Comparison of ENCODE assay signal across 8 cellular contexts in the genomic region with DNA sequence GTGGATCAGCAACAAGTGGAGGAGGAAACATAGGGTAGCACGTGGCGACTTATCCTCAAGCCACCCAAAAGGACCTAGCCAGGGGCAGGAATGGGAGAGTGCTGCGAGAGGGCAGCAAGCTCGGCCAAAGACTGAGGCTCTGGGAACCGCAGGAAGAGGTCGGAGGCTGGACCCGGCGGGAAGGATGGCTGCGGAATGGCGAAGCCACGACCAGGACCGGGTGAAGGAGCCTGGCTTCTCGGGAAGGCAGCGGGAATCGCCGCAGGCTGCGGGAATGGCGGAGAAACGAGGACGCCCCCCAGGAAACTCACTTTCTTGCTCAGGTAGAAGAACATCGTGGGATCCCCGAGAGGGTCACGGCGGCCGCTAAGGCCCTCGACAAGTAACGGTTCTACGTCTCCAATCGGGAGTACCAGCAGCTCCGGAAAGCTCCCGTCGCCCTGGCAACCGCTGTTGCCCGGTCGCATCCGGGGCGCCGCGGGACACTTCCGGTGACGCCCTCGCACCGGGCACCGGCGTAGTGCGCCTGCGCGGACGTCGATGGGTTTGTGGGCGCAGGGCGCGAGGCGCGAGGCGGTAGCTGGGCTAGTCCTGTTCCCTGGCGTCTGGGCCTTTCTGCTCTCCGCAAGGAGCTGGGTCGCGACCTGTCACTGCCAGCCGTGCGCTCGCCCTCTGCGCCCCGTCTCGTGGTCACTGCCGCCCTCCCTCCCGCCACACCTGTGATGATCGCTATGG. TPM values are rescaled to one million over a fixed set of nuclear protein-coding genes. Genes with fewer than 3 reads are reported as not detected.
A peak's percentile ranks its signal among the peaks of the same experiment; 100 is the strongest.
DNase-seq lines count a peak whose midpoint lies in the region; ATAC-seq, FAIRE-seq and TF ChIP-seq lines count a peak whose summit lies in the region.

A gene (minus strand): TSS at position 425 of the 735 bp plus-strand sequence. CDS start 90 bp downstream, at position 335.

- H2AFZ ChIP-seq in GM23248 (peak within 1 kb of the TSS; percentile 99), Karpas-422 (ENCODE audit: low read length) (peak within 1 kb of the TSS; percentile 84)

- peaks cover 9% of the 10 kb centered on the region for H3K36me3 Mint-ChIP-seq in activated T-helper 17 cell treated with anti-CD3 and anti-CD28 coated beads, Interleukin-2, amount 50 U/mL, for 72 hours (ENCODE audit: low read depth)
- H3K36me3 Mint-ChIP-seq in natural killer cell treated with Interleukin-12 subunit alpha and Interleukin-12 subunit beta and Interleukin-15 and Interleukin-18, amount 100 ng/mL, for 72 hours, result peaks cover 11% of the 10 kb centered on the region

- H3K79me2 ChIP-seq in GM23248 (ENCODE audit: insufficient read depth) (peaks cover 27% of the 10 kb centered on the region), Karpas-422 (ENCODE audit: low read length) (peaks cover 25% of the 10 kb centered on the region)

- peak within 1 kb of the TSS; percentile 91 for H3K27ac Mint-ChIP-seq in activated T-helper 17 cell treated with anti-CD3 and anti-CD28 coated beads, Interleukin-2, amount 50 U/mL, for 72 hours
- H3K27ac Mint-ChIP-seq in natural killer cell treated with Interleukin-12 subunit alpha and Interleukin-12 subunit beta and Interleukin-15 and Interleukin-18, amount 100 ng/mL, for 72 hours, result peak within 1 kb of the TSS; percentile 61 to 92

- H3K9me3 ChIP-seq in GM23248 (ENCODE audit: low read depth) (no peaks in the 10 kb centered on the region), Karpas-422 (ENCODE audit: low read length) (no peaks in the 10 kb centered on the region)

- H3K4me3 Mint-ChIP-seq in activated T-helper 17 cell treated with anti-CD3 and anti-CD28 coated beads, Interleukin-2, amount 50 U/mL, for 72 hours, result peak within 1 kb of the TSS; percentile 93
- H3K4me3 Mint-ChIP-seq in natural killer cell treated with Interleukin-12 subunit alpha and Interleukin-12 subunit beta and Interleukin-15 and Interleukin-18, amount 100 ng/mL, for 72 hours, result peak within 1 kb of the TSS; percentile 95

- H3K9me2 ChIP-seq in GM23248 (ENCODE audit: insufficient read depth) (no peaks in the 10 kb centered on the region), Karpas-422 (replicated peaks; ENCODE audit: insufficient read depth, low read length) (peaks cover 6% of the 10 kb centered on the region; the same call in 1 of the 2 replicates)

- FAIRE-seq in RCC 7860 (lab: Jason Lieb, UNC), result no peak

- H4K20me1 ChIP-seq in GM23248 (ENCODE audit: insufficient read depth) (no peaks in the 10 kb centered on the region), Karpas-422 (ENCODE audit: insufficient read depth, low read depth, low read length) (no peaks in the 10 kb centered on the region)

- H3K36me3 ChIP-seq in GM23248 (ENCODE audit: low read depth), result no peaks in the 10 kb centered on the region
- H3K36me3 ChIP-seq in Karpas-422 (ENCODE audit: insufficient read depth, low read length), result no peaks in the 10 kb centered on the region

- H3K27me3 ChIP-seq in GM23248 (replicated peaks; ENCODE audit: insufficient read depth) (no peaks in the 10 kb centered on the region), Karpas-422 (ENCODE audit: low read length) (no peaks in the 10 kb centered on the region)

- peak within 1 kb of the TSS; percentile 79 for H3K27ac ChIP-seq in GM23248
- H3K27ac ChIP-seq in Karpas-422 (ENCODE audit: low read length), result no peak within 1 kb of the TSS

- peak; percentile 98 for ATAC-seq in activated T-helper 17 cell treated with anti-CD3 and anti-CD28 coated beads, Interleukin-2, amount 50 U/mL, for 72 hours (replicated peaks)
- peak; percentile 98 to 99 for ATAC-seq in natural killer cell treated with Interleukin-12 subunit alpha and Interleukin-12 subunit beta and Interleukin-15 and Interleukin-18, amount 100 ng/mL, for 72 hours

- peaks cover 16% of the 10 kb centered on the region for H3K27me3 Mint-ChIP-seq in activated T-helper 17 cell treated with anti-CD3 and anti-CD28 coated beads, Interleukin-2, amount 50 U/mL, for 72 hours
- peaks cover 15 to 18% of the 10 kb centered on the region in 2 donors for H3K27me3 Mint-ChIP-seq in natural killer cell treated with Interleukin-12 subunit alpha and Interleukin-12 subunit beta and Interleukin-15 and Interleukin-18, amount 100 ng/mL, for 72 hours

- H3K9me3 Mint-ChIP-seq in activated T-helper 17 cell treated with anti-CD3 and anti-CD28 coated beads, Interleukin-2, amount 50 U/mL, for 72 hours, result no peaks in the 10 kb centered on the region
- H3K9me3 Mint-ChIP-seq in natural killer cell treated with Interleukin-12 subunit alpha and Interleukin-12 subunit beta and Interleukin-15 and Interleukin-18, amount 100 ng/mL, for 72 hours, result no peaks in the 10 kb centered on the region

- peaks cover 7% of the 10 kb centered on the region for H3K4me1 ChIP-seq in GM23248 (ENCODE audit: insufficient read depth)
- peaks cover 24% of the 10 kb centered on the region for H3K4me1 ChIP-seq in Karpas-422 (ENCODE audit: low read length)

- peak; percentile 89 for DNase-seq in EH (ENCODE audit: low read depth)
- peak; percentile 97 for DNase-seq in GM23248
- DNase-seq in Karpas-422, result peak; percentile 94
- peak; percentile 79 for DNase-seq in RCC 7860 (ENCODE audit: low spot score)
- peak; percentile 80 for DNase-seq in fibroblast of the aortic adventitia (ENCODE audit: low read depth)
- DNase-seq in natural killer cell treated with Interleukin-12 subunit alpha and Interleukin-12 subunit beta and Interleukin-15 and Interleukin-18, amount 100 ng/mL, for 72 hours (ENCODE audit: low spot score), result peak; percentile 95
- DNase-seq in stimulated activated naive CD4-positive, alpha-beta T cell treated with Interleukin-2 at 50 U/mL for 16 hours (lab: John Stamatoyannopoulos, UW), result peak; percentile 83

- 1% methylated on average over 59 to 66 of the region's 69 CpGs for WGBS in GM23248 (ENCODE audit: low coverage in 1 of 2, low lambda C conversion rate in 2 of 2, missing lambda C conversion rate in 2 of 2), 2 experiments

- in situ Hi-C loops in GM23248 (cut with MboI), result no loop called here

- peak within 1 kb of the TSS; percentile 87 for H3K4me3 ChIP-seq in GM23248
- H3K4me3 ChIP-seq in Karpas-422 (ENCODE audit: low read length), result peak within 1 kb of the TSS; percentile 90
- H3K4me3 ChIP-seq in fibroblast of the aortic adventitia (ENCODE audit: low read depth, low read length), result peak within 1 kb of the TSS; percentile 91

- H3F3A ChIP-seq in GM23248 (ENCODE audit: insufficient read depth), result peaks cover 14% of the 10 kb centered on the region

- no peak for TF ChIP-seq CTCF in fibroblast of the aortic adventitia (IDR thresholded peaks at IDR 0.05; ENCODE audit: insufficient read depth, low read length)

- peaks cover 7% of the 10 kb centered on the region for H3K4me1 Mint-ChIP-seq in activated T-helper 17 cell treated with anti-CD3 and anti-CD28 coated beads, Interleukin-2, amount 50 U/mL, for 72 hours
- H3K4me1 Mint-ChIP-seq in natural killer cell treated with Interleukin-12 subunit alpha and Interleukin-12 subunit beta and Interleukin-15 and Interleukin-18, amount 100 ng/mL, for 72 hours (ENCODE audit: low read depth in 2 of 2), result peaks cover 19 to 32% of the 10 kb centered on the region in 2 donors

- H3K4me2 ChIP-seq in GM23248 (ENCODE audit: unreplicated experiment) (peak within 1 kb of the TSS; percentile 92), Karpas-422 (ENCODE audit: low read depth, low read length, poor library complexity, severe bottlenecking) (peak within 1 kb of the TSS; percentile 87)

- peak within 1 kb of the TSS; percentile 83 for H3K9ac ChIP-seq in GM23248
- peak within 1 kb of the TSS; percentile 88 for H3K9ac ChIP-seq in Karpas-422 (ENCODE audit: low read length)

RNA-seq across cellular contexts. Expression of the gene that starts here (rescaled TPM):
- total RNA-seq in GM23248 (2014; rRNA removed; shearing (Covaris generic)), result 7.3 and 9.1 TPM in 2 replicates
- polyA plus RNA-seq in GM23248 (2016; fragmentation: Nextera tagmentation; extraction: Ambion mirVana), result 2.6 and 3.2 TPM in 2 replicates
- 8.3 and 15.9 TPM in 2 replicates for total RNA-seq in Karpas-422 (2014; rRNA removed; shearing (Covaris generic); ENCODE audit: low replicate concordance)
- 1 to 10 TPM; 5.0 to 8.3 TPM for total RNA-seq in activated T-helper 17 cell treated with anti-CD3 and anti-CD28 coated beads, Interleukin-2, amount 50 U/mL, for 72 hours
- 21.0 and 22.1 TPM in 2 replicates for total RNA-seq in fibroblast of the aortic adventitia (ENCODE audit: low replicate concordance)
- 10 to 100 TPM in 1 of 2 donors, 1 to 10 TPM in 1; 6.4 to 13.6 TPM for total RNA-seq in natural killer cell treated with Interleukin-12 subunit alpha and Interleukin-12 subunit beta and Interleukin-15 and Interleukin-18, amount 100 ng/mL, for 72 hours
